ENCODE assay signal across 8 cellular contexts in genomic region chr11:64164392-64165312, GRCh38. TPM values are rescaled to one million over a fixed set of nuclear protein-coding genes. Genes with fewer than 3 reads are reported as not detected.
DNase-seq lines count a peak whose midpoint lies in the region; ATAC-seq and TF ChIP-seq lines count a peak whose summit lies in the region.

No MANE protein-coding gene starts in this region.

- H3K4me1 Mint-ChIP-seq in activated naive CD8-positive, alpha-beta T cell treated with anti-CD3 and anti-CD28 coated beads, Interleukin-2, amount 50 U/mL, for 24 hours: peaks cover 18% of the 10 kb centered on the region

- H3K36me3 ChIP-seq in upper lobe of left lung: no peaks in the 10 kb centered on the region

- H3K27ac ChIP-seq in upper lobe of left lung: peak overlapping the region in 3 of 4 donors; percentile 42 to 89 (median 83)

- H3K4me3 Mint-ChIP-seq in activated naive CD8-positive, alpha-beta T cell treated with anti-CD3 and anti-CD28 coated beads, Interleukin-2, amount 50 U/mL, for 24 hours: peak overlapping the region; percentile 95

- TF ChIP-seq POLR2A in upper lobe of left lung (IDR thresholded peaks at IDR 0.05): no peak

- no peaks in the 10 kb centered on the region for H3K27me3 Mint-ChIP-seq in activated naive CD8-positive, alpha-beta T cell treated with anti-CD3 and anti-CD28 coated beads, Interleukin-2, amount 50 U/mL, for 24 hours

- TF ChIP-seq CTCF in AG09309 (IDR thresholded peaks at IDR 0.05; ENCODE audit: control insufficient read depth, insufficient read depth, low read depth, low read length, missing control alignments) (no peak), upper lobe of left lung (IDR thresholded peaks at IDR 0.05) (no peak)

- no peak for TF ChIP-seq EP300 in upper lobe of left lung (IDR thresholded peaks at IDR 0.05)

- H3K4me1 ChIP-seq in upper lobe of left lung: peaks cover 14 to 26% (median 19%) of the 10 kb centered on the region in 4 donors

- H3K27ac Mint-ChIP-seq in activated naive CD8-positive, alpha-beta T cell treated with anti-CD3 and anti-CD28 coated beads, Interleukin-2, amount 50 U/mL, for 24 hours: peak overlapping the region; percentile 83

- no peaks in the 10 kb centered on the region for H3K9me3 Mint-ChIP-seq in activated naive CD8-positive, alpha-beta T cell treated with anti-CD3 and anti-CD28 coated beads, Interleukin-2, amount 50 U/mL, for 24 hours

- DNase-seq in AG09309 (ENCODE audit: low read depth) (no peak), HK-2 (ENCODE audit: unreplicated experiment) (peak; percentile 22), left lobe of liver (ENCODE audit: low spot score) (peak; percentile 93), upper lobe of left lung (peak in 1 of 2 donors; percentile 64), A172 (ENCODE audit: low spot score) (no peak)
- no peak for DNase-seq in activated naive CD8-positive, alpha-beta T cell treated with anti-CD3 and anti-CD28 coated beads, Interleukin-2, amount 50 U/mL, for 24 hours

- no peaks in the 10 kb centered on the region for H3K9me3 ChIP-seq in upper lobe of left lung

- no peaks in the 10 kb centered on the region for H3K27me3 ChIP-seq in upper lobe of left lung

- H3K4me3 ChIP-seq in AG09309 (ENCODE audit: control insufficient read depth, low read depth, low read length): peak overlapping the region; percentile 55
- peak overlapping the region; percentile 7 to 93 (median 78) for H3K4me3 ChIP-seq in upper lobe of left lung

- H3K36me3 Mint-ChIP-seq in activated naive CD8-positive, alpha-beta T cell treated with anti-CD3 and anti-CD28 coated beads, Interleukin-2, amount 50 U/mL, for 24 hours (ENCODE audit: low read depth): peaks cover 1% of the 10 kb centered on the region

- WGBS in upper lobe of left lung, 2 donors: 48 to 58% methylated on average over 10 to 20 of the region's 20 CpGs

- no peak for ATAC-seq in activated naive CD8-positive, alpha-beta T cell treated with anti-CD3 and anti-CD28 coated beads, Interleukin-2, amount 50 U/mL, for 24 hours
- ATAC-seq in left lobe of liver (peak; percentile 72), upper lobe of left lung (ENCODE audit: low FRiP score in 2 of 2) (peak in 1 of 2 donors; percentile 17), GM21717 (IDR thresholded peaks at IDR 0.05; ENCODE audit: unreplicated experiment) (no peak), GM19397 (IDR thresholded peaks at IDR 0.05; ENCODE audit: unreplicated experiment) (no peak)

RNA-seq across cellular contexts. Expression of gene MACROD1, which starts 1.3 kb away (rescaled TPM):
- total RNA-seq in left lobe of liver: 35.2 TPM
- 10 to 100 TPM; 16.7 to 59.7 (median 33.5) TPM for total RNA-seq in upper lobe of left lung
- 2.9 and 6.3 TPM in 2 replicates for total RNA-seq in A172 (2014; rRNA removed; shearing (Covaris generic))

RNA-seq across cellular contexts. Expression of gene STIP1, which starts 21.3 kb away (rescaled TPM):
- total RNA-seq in left lobe of liver: 33.9 TPM
- total RNA-seq in upper lobe of left lung: 100 to 1,000 TPM in 1 of 6 donors, 10 to 100 TPM in 5; 37.8 to 132 (median 82.6) TPM
- total RNA-seq in A172 (2014; rRNA removed; shearing (Covaris generic)): 424 and 474 TPM in 2 replicates

RNA-seq across cellular contexts. Expression of gene FERMT3, which starts 41.9 kb away (rescaled TPM):
- total RNA-seq in left lobe of liver (9.7 TPM), upper lobe of left lung (100 to 1,000 TPM in 3 of 6 donors, 10 to 100 TPM in 3; 33.2 to 119 (median 89.3) TPM)
- 15.1 and 18.7 TPM in 2 replicates for total RNA-seq in A172 (2014; rRNA removed; shearing (Covaris generic))

Comparison
In these comparisons a context has a peak if more than half of its experiments do, and no peak if none do; other contexts are left out.
1. DNase-seq: peak in HK-2 (single experiment) and left lobe of liver (single experiment); none in AG09309 (single experiment), activated naive CD8-positive, alpha-beta T cell treated with anti-CD3 and anti-CD28 coated beads, Interleukin-2, amount 50 U/mL, for 24 hours (single experiment) and A172 (single experiment).